Comparison of ENCODE assay signal across 20 cellular contexts in the genomic region with DNA sequence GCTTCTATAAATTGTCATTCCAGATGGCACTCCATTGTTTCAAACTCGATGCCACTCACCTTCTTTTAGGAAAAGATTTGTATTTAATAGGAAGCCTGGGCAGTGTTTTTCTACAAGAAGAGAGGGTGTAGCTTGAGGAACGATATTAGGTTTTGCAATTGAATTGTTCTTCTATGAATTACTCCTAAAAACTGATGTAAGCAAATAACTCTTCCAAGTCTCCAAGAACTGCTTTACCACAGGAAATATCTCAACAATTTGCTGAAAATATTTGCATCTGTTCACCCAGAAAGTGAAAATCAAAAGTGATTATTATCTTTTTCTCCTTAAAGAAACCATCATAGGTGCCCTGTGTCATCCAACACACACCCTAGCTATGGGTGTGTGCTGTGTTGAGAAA.
"Had no signal": no experiment of that assay in that cellular context is flagged by ENCODE, and none has a peak within 500 bp of the region (broad histone marks: within the 10 kb centered on the region; RNA-seq: fewer than 3 reads in every experiment).

No MANE protein-coding gene starts in this region.

- ATAC-seq: foreskin keratinocyte; lower lobe of right lung; naive thymus-derived CD8-positive, alpha-beta T cell; psoas muscle; right cardiac atrium had no signal

- H3K4me3 Mint-ChIP-seq: activated naive CD8-positive, alpha-beta T cell; activated T-helper 1 cell treated with anti-CD3 and anti-CD28 coated beads, Interleukin-12 subunit alpha, Interleukin-12 subunit beta, Interleukin-2, Interleukin-4 antibody, amounts not matched to agents 30 ng/mL and 10 ng/mL and 1 ng/mL, durations not matched to agents 14 hours and 24 hours and 36 hours; naive thymus-derived CD8-positive, alpha-beta T cell; stimulated activated naive CD8-positive, alpha-beta T cell treated with anti-CD3 and anti-CD28 coated beads, Interleukin-15, Interleukin-2, amounts not matched to agents 100 ng/mL and 50 ng/mL, for 24 hours had no signal

- H3K4me3 ChIP-seq: coronary artery, lower lobe of right lung, ovary, psoas muscle, tibial nerve had no signal

- H3K9me3 ChIP-seq: lower lobe of right lung, ovary, psoas muscle, tibial nerve had no signal

- H3K36me3 Mint-ChIP-seq: activated naive CD8-positive, alpha-beta T cell; naive thymus-derived CD8-positive, alpha-beta T cell had no signal

- H3K27me3 ChIP-seq: foreskin keratinocyte, ovary, tibial nerve had no signal

- H3K27ac Mint-ChIP-seq: activated naive CD8-positive, alpha-beta T cell; activated T-helper 1 cell treated with anti-CD3 and anti-CD28 coated beads, Interleukin-12 subunit alpha, Interleukin-12 subunit beta, Interleukin-2, Interleukin-4 antibody, amounts not matched to agents 30 ng/mL and 10 ng/mL and 1 ng/mL, durations not matched to agents 14 hours and 24 hours and 36 hours; naive thymus-derived CD8-positive, alpha-beta T cell; stimulated activated naive CD8-positive, alpha-beta T cell treated with anti-CD3 and anti-CD28 coated beads, Interleukin-15, Interleukin-2, amounts not matched to agents 100 ng/mL and 50 ng/mL, for 24 hours had no signal

- DNase-seq: activated CD4-positive, alpha-beta T cell treated with anti-CD3 and anti-CD28 coated beads, Interleukin-2, amount 50 U/mL, for 48 hours; activated gamma-delta T cell treated with Interleukin-2 at 50 U/mL for 16 hours; amygdala; caudate nucleus; foreskin keratinocyte; hippocampal formation; lower lobe of right lung; naive thymus-derived CD8-positive, alpha-beta T cell; ovary; psoas muscle; right cardiac atrium; small intestine; stimulated activated CD4-positive, alpha-beta T cell treated with anti-CD3 and anti-CD28 coated beads, Interleukin-15, amount 100 ng/mL, for 24 hours; stimulated activated CD4-positive, alpha-beta T cell treated with anti-CD3 and anti-CD28 coated beads, Interleukin-2, amount 100 ng/mL, for 48 hours; WERI-Rb-1 had no signal

- H3K4me1 ChIP-seq: foreskin keratinocyte, lower lobe of right lung, psoas muscle, tibial nerve had no signal

- H3K27ac ChIP-seq: coronary artery, foreskin keratinocyte, lower lobe of right lung, ovary, psoas muscle, tibial nerve, WERI-Rb-1 had no signal

- H3K4me1 Mint-ChIP-seq: naive thymus-derived CD8-positive, alpha-beta T cell had no signal

- H3K36me3 ChIP-seq: lower lobe of right lung, ovary, tibial nerve, WERI-Rb-1 had no signal

- H3K27me3 Mint-ChIP-seq: activated naive CD8-positive, alpha-beta T cell; naive thymus-derived CD8-positive, alpha-beta T cell; stimulated activated naive CD8-positive, alpha-beta T cell treated with anti-CD3 and anti-CD28 coated beads, Interleukin-15, Interleukin-2, amounts not matched to agents 100 ng/mL and 50 ng/mL, for 24 hours had no signal
